1 cellular context compared by ENCODE assay signal in the genomic region with DNA sequence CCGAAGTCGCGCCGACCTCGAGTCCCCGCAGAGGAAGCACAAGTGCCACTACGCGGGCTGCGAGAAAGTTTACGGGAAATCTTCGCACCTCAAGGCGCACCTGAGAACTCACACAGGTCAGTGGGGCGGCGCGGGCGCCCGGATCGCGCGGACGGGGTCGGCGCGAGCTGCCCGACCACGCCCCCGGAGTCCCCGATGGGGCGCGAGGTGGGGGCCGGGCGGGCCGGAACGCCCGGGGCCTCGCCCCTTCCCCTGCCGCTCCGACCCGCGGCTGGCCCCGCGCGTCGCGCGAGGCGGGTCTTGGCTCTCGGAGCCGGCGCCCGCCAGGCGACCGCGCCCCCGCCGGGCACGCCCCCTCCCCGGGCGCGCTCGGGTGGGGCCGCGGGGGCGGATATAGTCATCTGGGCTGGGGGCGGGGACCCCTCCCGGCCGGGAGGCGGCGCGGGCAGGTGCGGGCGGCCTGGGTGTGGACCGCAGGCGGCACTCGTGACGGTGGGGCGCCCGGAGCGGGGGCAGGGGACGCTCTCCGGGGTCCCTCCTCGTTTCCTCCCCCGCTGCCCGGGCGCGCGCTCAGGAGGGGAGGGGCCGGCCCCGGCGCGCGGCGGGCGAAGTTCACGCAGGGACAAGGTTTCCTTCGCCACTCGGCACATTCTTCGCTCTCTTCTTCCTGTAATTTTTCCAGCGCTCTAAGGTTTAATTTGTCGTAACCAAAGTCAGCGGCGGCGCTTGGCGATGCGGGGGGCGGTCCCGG.
TF ChIP-seq lines count a peak whose summit lies in the region.

No MANE protein-coding gene starts in this region.

TF ChIP-seq in SK-N-SH, 30 proteins besides CTCF, POLR2A, EP300 and RAD21 (continued from another document):
- TF ChIP-seq, protein P1, sequence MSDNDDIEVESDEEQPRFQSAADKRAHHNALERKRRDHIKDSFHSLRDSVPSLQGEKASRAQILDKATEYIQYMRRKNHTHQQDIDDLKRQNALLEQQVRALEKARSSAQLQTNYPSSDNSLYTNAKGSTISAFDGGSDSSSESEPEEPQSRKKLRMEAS (IDR thresholded peaks at IDR 0.05; ENCODE audit: low read depth) = no peak
- TF ChIP-seq MXI1 (IDR thresholded peaks at IDR 0.05; ENCODE audit: low read depth, low read length) = no peak
